Comparison of ENCODE assay signal across 14 cellular contexts in the genomic region with DNA sequence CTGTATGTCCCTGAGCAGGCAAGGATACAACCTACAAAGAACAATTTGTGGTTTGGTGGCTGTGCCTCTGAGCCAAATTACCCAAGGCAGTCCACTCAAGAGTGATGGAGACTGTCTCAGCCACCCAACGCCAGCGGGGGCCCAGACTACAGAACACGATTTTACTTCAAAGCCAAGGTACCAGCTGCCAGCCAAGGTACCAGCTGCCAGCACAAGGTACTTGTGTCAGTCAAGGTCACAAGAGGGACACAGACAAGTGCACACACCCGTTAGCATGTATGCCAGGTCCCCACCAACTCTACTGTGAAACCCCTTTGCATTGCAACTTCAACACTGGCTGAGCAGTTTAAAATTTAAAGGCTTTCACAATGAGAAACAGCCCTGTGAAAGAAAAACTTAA.
"Had no signal": no experiment of that assay in that cellular context is flagged by ENCODE, and none has a peak within 500 bp of the region (broad histone marks: within the 10 kb centered on the region; RNA-seq: fewer than 3 reads in every experiment).

No MANE protein-coding gene starts in this region.

- FAIRE-seq: endometrium had no signal

- H3K9me3 ChIP-seq: body of pancreas had no signal

- H3K27ac ChIP-seq: body of pancreas, coronary artery, WERI-Rb-1 had no signal

- DNase-seq: activated CD4-positive, alpha-beta T cell treated with anti-CD3 and anti-CD28 coated beads for 1 hour; activated naive CD4-positive, alpha-beta T cell treated with Interleukin-2 at 50 U/mL for 16 hours; activated naive CD8-positive, alpha-beta T cell treated with anti-CD3 and anti-CD28 coated beads, Interleukin-2, amount 10 ng/mL, durations not matched to agents 7 days and 5 days; body of pancreas; central memory CD4-positive, alpha-beta T cell; erythroblast; immature natural killer cell; kidney glomerular epithelial cell; nucleus accumbens; stimulated activated naive B cell treated with anti-CD40 and anti-IgM and Interleukin-4, amounts not matched to agents 10 μg/mL and 1 μg/mL and 100 μg/mL, for 72 hours; T-helper 2 cell; WERI-Rb-1 had no signal

- H3K27me3 ChIP-seq: body of pancreas had no signal

- ATAC-seq: body of pancreas; stimulated activated naive B cell treated with anti-CD40 and anti-IgM and Interleukin-4, amounts not matched to agents 10 μg/mL and 1 μg/mL and 100 μg/mL, for 72 hours had no signal

- H3K36me3 ChIP-seq: WERI-Rb-1 had no signal

- H3K4me3 ChIP-seq: body of pancreas, coronary artery had no signal
